17 cellular contexts compared by ENCODE assay signal in genomic region chr4:7767526-7767925, GRCh38.
"Had no signal": no experiment of that assay in that cellular context is flagged by ENCODE, and none has a peak within 500 bp of the region (broad histone marks: within the 10 kb centered on the region; RNA-seq: fewer than 3 reads in every experiment).

No MANE protein-coding gene starts in this region.

- H3K27me3 ChIP-seq: foreskin keratinocyte, hepatocyte, neutrophil, right lobe of liver, stomach had no signal

- H3K9me3 Mint-ChIP-seq: central memory CD8-positive, alpha-beta T cell; naive thymus-derived CD4-positive, alpha-beta T cell had no signal

- ATAC-seq: foreskin keratinocyte; left colon; naive thymus-derived CD4-positive, alpha-beta T cell; right lobe of liver had no signal

- H3K36me3 ChIP-seq: right lobe of liver had no signal

- H3K4me3 ChIP-seq: hepatocyte, right lobe of liver, stomach had no signal

- H3K27me3 Mint-ChIP-seq: central memory CD8-positive, alpha-beta T cell; naive thymus-derived CD4-positive, alpha-beta T cell had no signal

- H3K27ac ChIP-seq: foreskin keratinocyte, hepatocyte, neutrophil, right lobe of liver, stomach had no signal

- H3K4me2 ChIP-seq: hepatocyte had no signal

- H3K4me1 ChIP-seq: foreskin keratinocyte, right lobe of liver had no signal

- H3K4me3 Mint-ChIP-seq: central memory CD8-positive, alpha-beta T cell; naive thymus-derived CD4-positive, alpha-beta T cell had no signal

- H3K9me3 ChIP-seq: neutrophil, right lobe of liver, stomach had no signal

- DNase-seq: erythroblast; foreskin keratinocyte; head of caudate nucleus; kidney; left colon; mammary epithelial cell; naive thymus-derived CD4-positive, alpha-beta T cell; stimulated activated CD4-positive, alpha-beta T cell treated with anti-CD3 and anti-CD28 coated beads, Interleukin-15, amount 100 ng/mL, for 24 hours; stimulated activated CD4-positive, alpha-beta T cell treated with anti-CD3 and anti-CD28 coated beads, Interleukin-1b, Interleukin-23, amount 100 ng/mL, for 48 hours; stimulated activated CD4-positive, alpha-beta T cell treated with anti-CD3 and anti-CD28 coated beads, Interleukin-4, amount 100 ng/mL, for 24 hours; stimulated activated naive CD4-positive, alpha-beta T cell; stomach; trophoblast cell had no signal
